ENCODE assay signal across 8 cellular contexts in genomic region chr6:2765896-2766766, GRCh38. TPM values are rescaled to one million over a fixed set of nuclear protein-coding genes. Genes with fewer than 3 reads are reported as not detected.
A peak's percentile ranks its signal among the peaks of the same experiment; 100 is the strongest.
DNase-seq lines count a peak whose midpoint lies in the region; ATAC-seq and TF ChIP-seq lines count a peak whose summit lies in the region.

No MANE protein-coding gene starts in this region.

- H3K9me3 Mint-ChIP-seq in dendritic cell treated with granulocyte-macrophage colony-stimulating factor and Interleukin-4, amounts not matched to agents 40 ng/mL and 50 ng/mL, for 4 days, result no peaks in the 10 kb centered on the region
- no peaks in the 10 kb centered on the region for H3K9me3 Mint-ChIP-seq in stimulated activated memory B cell treated with anti-CD40 and anti-IgM and Interleukin-4, amounts not matched to agents 10 μg/mL and 1 μg/mL and 100 μg/mL, for 72 hours

- no peaks in the 10 kb centered on the region for H3K27me3 ChIP-seq in lower lobe of right lung (ENCODE audit: low read depth)

- intact Hi-C loops in dendritic cell treated with granulocyte-macrophage colony-stimulating factor and Interleukin-4, amounts not matched to agents 40 ng/mL and 50 ng/mL, for 4 days (cut with micrococcal nuclease), result no loop called here
- intact Hi-C loops in lower lobe of right lung (cut with DNase I), result no loop called here

- no peaks in the 10 kb centered on the region for H3K27me3 Mint-ChIP-seq in dendritic cell treated with granulocyte-macrophage colony-stimulating factor and Interleukin-4, amounts not matched to agents 40 ng/mL and 50 ng/mL, for 4 days
- no peaks in the 10 kb centered on the region for H3K27me3 Mint-ChIP-seq in stimulated activated memory B cell treated with anti-CD40 and anti-IgM and Interleukin-4, amounts not matched to agents 10 μg/mL and 1 μg/mL and 100 μg/mL, for 72 hours

- peaks cover 47% of the 10 kb centered on the region for H3K4me1 ChIP-seq in lower lobe of right lung

- peaks cover 10% of the 10 kb centered on the region for H3K36me3 ChIP-seq in lower lobe of right lung

- TF ChIP-seq CTCF in lower lobe of right lung (IDR thresholded peaks at IDR 0.05), result no peak

- ATAC-seq in GM19455 (IDR thresholded peaks at IDR 0.05; ENCODE audit: unreplicated experiment) (peak; percentile 37), HG03558 (IDR thresholded peaks at IDR 0.05; ENCODE audit: extremely low read depth, unreplicated experiment) (peak; percentile 7), lower lobe of right lung (peak; percentile 34 to 50)
- peak; percentile 46 for ATAC-seq in stimulated activated memory B cell treated with anti-CD40 and anti-IgM and Interleukin-4, amounts not matched to agents 10 μg/mL and 1 μg/mL and 100 μg/mL, for 72 hours

- H3K4me1 Mint-ChIP-seq in dendritic cell treated with granulocyte-macrophage colony-stimulating factor and Interleukin-4, amounts not matched to agents 40 ng/mL and 50 ng/mL, for 4 days (ENCODE audit: low read depth), result peaks cover 51% of the 10 kb centered on the region
- peaks cover 38% of the 10 kb centered on the region for H3K4me1 Mint-ChIP-seq in stimulated activated memory B cell treated with anti-CD40 and anti-IgM and Interleukin-4, amounts not matched to agents 10 μg/mL and 1 μg/mL and 100 μg/mL, for 72 hours

- H3K36me3 Mint-ChIP-seq in dendritic cell treated with granulocyte-macrophage colony-stimulating factor and Interleukin-4, amounts not matched to agents 40 ng/mL and 50 ng/mL, for 4 days (ENCODE audit: low read depth), result peaks cover 28% of the 10 kb centered on the region
- no peaks in the 10 kb centered on the region for H3K36me3 Mint-ChIP-seq in stimulated activated memory B cell treated with anti-CD40 and anti-IgM and Interleukin-4, amounts not matched to agents 10 μg/mL and 1 μg/mL and 100 μg/mL, for 72 hours

- peak overlapping the region; percentile 98 for H3K27ac Mint-ChIP-seq in dendritic cell treated with granulocyte-macrophage colony-stimulating factor and Interleukin-4, amounts not matched to agents 40 ng/mL and 50 ng/mL, for 4 days
- H3K27ac Mint-ChIP-seq in stimulated activated memory B cell treated with anti-CD40 and anti-IgM and Interleukin-4, amounts not matched to agents 10 μg/mL and 1 μg/mL and 100 μg/mL, for 72 hours, result peak overlapping the region; percentile 97

- H3K4me3 Mint-ChIP-seq in dendritic cell treated with granulocyte-macrophage colony-stimulating factor and Interleukin-4, amounts not matched to agents 40 ng/mL and 50 ng/mL, for 4 days, result peak overlapping the region; percentile 84
- peak overlapping the region; percentile 92 for H3K4me3 Mint-ChIP-seq in stimulated activated memory B cell treated with anti-CD40 and anti-IgM and Interleukin-4, amounts not matched to agents 10 μg/mL and 1 μg/mL and 100 μg/mL, for 72 hours

- H3K27ac ChIP-seq in lower lobe of right lung, result peak overlapping the region; percentile 96

- H3K9me3 ChIP-seq in lower lobe of right lung, result no peaks in the 10 kb centered on the region

- H3K4me3 ChIP-seq in lower lobe of right lung, result peak overlapping the region; percentile 87

- DNase-seq in D341Med (ENCODE audit: low spot score) (peak; percentile 86), T1000 (lab: John Stamatoyannopoulos, UW) (peak; percentile 41), lower lobe of right lung (peak; percentile 75), NCI-H345 (lab: John Stamatoyannopoulos, UW) (no peak)

RNA-seq across cellular contexts. Expression of gene WRNIP1, which starts 0.9 kb away (rescaled TPM):
- 45.1 TPM for total RNA-seq in lower lobe of right lung

RNA-seq across cellular contexts. Expression of gene MYLK4, which starts 15.4 kb away (rescaled TPM):
- total RNA-seq in lower lobe of right lung, result 0.56 TPM
